23 cellular contexts compared by ENCODE assay signal in genomic region chr1:161174911-161175310, GRCh38. TPM values are rescaled to one million over a fixed set of nuclear protein-coding genes. Genes with fewer than 3 reads are reported as not detected.
DNase-seq lines count a peak whose midpoint lies in the region; ATAC-seq lines count a peak whose summit lies in the region.
"Had no signal": no experiment of that assay in that cellular context is flagged by ENCODE, and none has a peak within 500 bp of the region (broad histone marks: within the 10 kb centered on the region; RNA-seq: fewer than 3 reads in every experiment).

No MANE protein-coding gene starts in this region.

- no peaks in the 10 kb centered on the region for H3K27me3 Mint-ChIP-seq in activated CD4-positive, alpha-beta T cell treated with anti-CD3 and anti-CD28 coated beads for 36 hours
- no peaks in the 10 kb centered on the region for H3K27me3 Mint-ChIP-seq in activated T-helper 2 cell treated with anti-CD3 and anti-CD28 coated beads, Interferon-gamma antibody, Interleukin-2, Interleukin-4, amounts not matched to agents 10 μg/mL and 5 μg/mL and 100 μg/mL, durations not matched to agents 14 hours and 24 hours and 36 hours (ENCODE audit: low read depth)
- no peaks in the 10 kb centered on the region for H3K27me3 Mint-ChIP-seq in natural killer cell treated with Interleukin-12 subunit alpha and Interleukin-12 subunit beta and Interleukin-15 and Interleukin-18, amount 100 ng/mL, for 72 hours

- H3K9me3 Mint-ChIP-seq in activated CD4-positive, alpha-beta T cell treated with anti-CD3 and anti-CD28 coated beads for 36 hours (ENCODE audit: low read depth), result no peaks in the 10 kb centered on the region
- no peaks in the 10 kb centered on the region for H3K9me3 Mint-ChIP-seq in activated T-helper 2 cell treated with anti-CD3 and anti-CD28 coated beads, Interferon-gamma antibody, Interleukin-2, Interleukin-4, amounts not matched to agents 10 μg/mL and 5 μg/mL and 100 μg/mL, durations not matched to agents 14 hours and 24 hours and 36 hours
- no peaks in the 10 kb centered on the region for H3K9me3 Mint-ChIP-seq in natural killer cell treated with Interleukin-12 subunit alpha and Interleukin-12 subunit beta and Interleukin-15 and Interleukin-18, amount 100 ng/mL, for 72 hours

- peaks cover 40% of the 10 kb centered on the region for H3K4me1 ChIP-seq in BLaER1

- peaks cover 37% of the 10 kb centered on the region for H3K4me1 Mint-ChIP-seq in activated CD4-positive, alpha-beta T cell treated with anti-CD3 and anti-CD28 coated beads for 36 hours
- peaks cover 32% of the 10 kb centered on the region for H3K4me1 Mint-ChIP-seq in activated T-helper 2 cell treated with anti-CD3 and anti-CD28 coated beads, Interferon-gamma antibody, Interleukin-2, Interleukin-4, amounts not matched to agents 10 μg/mL and 5 μg/mL and 100 μg/mL, durations not matched to agents 14 hours and 24 hours and 36 hours (ENCODE audit: low read depth)
- peaks cover 46 to 64% of the 10 kb centered on the region in 2 donors for H3K4me1 Mint-ChIP-seq in natural killer cell treated with Interleukin-12 subunit alpha and Interleukin-12 subunit beta and Interleukin-15 and Interleukin-18, amount 100 ng/mL, for 72 hours (ENCODE audit: low read depth in 2 of 2)

- H3K9me3 ChIP-seq in BLaER1, result no peaks in the 10 kb centered on the region
- H3K9me3 ChIP-seq: esophagus squamous epithelium, testis had no signal

- H4K20me1 ChIP-seq in BLaER1, result peaks cover 18% of the 10 kb centered on the region; the same call in 1 of the 2 replicates

- CTCF ChIA-PET in activated CD4-positive, alpha-beta T cell treated with anti-CD3 and anti-CD28 coated beads for 36 hours (lab: Charles Lee), result interaction anchor here (1.1 to 4.1 kb wide), 2 partner anchors 8 to 46 kb away, joined by 3 to 29 read pairs; partner anchors contain the start of gene PPOX

- H3K36me3 ChIP-seq in BLaER1, result peaks cover 62% of the 10 kb centered on the region

- 0 out of 2 replicates have a peak overlapping the region, but pooled peaks have one; percentile 88 for H3K9ac ChIP-seq in BLaER1

- POLR2A ChIA-PET in activated CD4-positive, alpha-beta T cell treated with anti-CD3 and anti-CD28 coated beads for 36 hours (lab: Charles Lee), result no interaction called here

- H3K27ac ChIP-seq in BLaER1, result no peak overlapping the region
- H3K27ac ChIP-seq: esophagus squamous epithelium, SK-N-MC, testis had no signal

- H3K4me3 Mint-ChIP-seq in activated CD4-positive, alpha-beta T cell treated with anti-CD3 and anti-CD28 coated beads for 36 hours, result no peak overlapping the region
- peak overlapping the region; percentile 19 for H3K4me3 Mint-ChIP-seq in activated T-helper 2 cell treated with anti-CD3 and anti-CD28 coated beads, Interferon-gamma antibody, Interleukin-2, Interleukin-4, amounts not matched to agents 10 μg/mL and 5 μg/mL and 100 μg/mL, durations not matched to agents 14 hours and 24 hours and 36 hours (ENCODE audit: low read depth)
- H3K4me3 Mint-ChIP-seq in natural killer cell treated with Interleukin-12 subunit alpha and Interleukin-12 subunit beta and Interleukin-15 and Interleukin-18, amount 100 ng/mL, for 72 hours, result peak overlapping the region; percentile 13

- no peak for DNase-seq in activated CD4-positive, alpha-beta T cell treated with anti-CD3 and anti-CD28 coated beads for 36 hours
- no peak for DNase-seq in activated CD4-positive, alpha-beta T cell treated with anti-CD3 and anti-CD28 coated beads for 1 hour
- no peak for DNase-seq in activated T-helper 2 cell treated with anti-CD3 and anti-CD28 coated beads, Interferon-gamma antibody, Interleukin-2, Interleukin-4, amounts not matched to agents 10 μg/mL and 5 μg/mL and 100 μg/mL, durations not matched to agents 14 hours and 24 hours and 36 hours (ENCODE audit: low spot score)
- no peak for DNase-seq in natural killer cell treated with Interleukin-12 subunit alpha and Interleukin-12 subunit beta and Interleukin-15 and Interleukin-18, amount 100 ng/mL, for 72 hours (ENCODE audit: low spot score)
- no peak for DNase-seq in stimulated activated CD8-positive, alpha-beta memory T cell treated with anti-CD3 and anti-CD28 coated beads, Interleukin-4, amount 100 ng/mL, for 48 hours
- DNase-seq in AG08396 (ENCODE audit: low spot score), result no peak
- DNase-seq: activated CD4-positive, alpha-beta T cell treated with anti-CD3 and anti-CD28 coated beads for 48 hours; amygdala; central memory CD4-positive, alpha-beta T cell; DMS79; esophagus squamous epithelium; Kasumi-1; left ventricle myocardium superior; NCI-H1417; NCI-H2171; NCI-H82; stimulated activated CD4-positive, alpha-beta T cell treated with anti-CD3 and anti-CD28 coated beads, Interleukin-4, amount 100 ng/mL, for 24 hours; testis had no signal

- H3K4me3 ChIP-seq in BLaER1, result no peak overlapping the region
- H3K4me3 ChIP-seq: esophagus squamous epithelium, SK-N-MC, skin epidermis, testis had no signal

- H3K36me3 Mint-ChIP-seq in activated CD4-positive, alpha-beta T cell treated with anti-CD3 and anti-CD28 coated beads for 36 hours (ENCODE audit: low read depth), result peaks cover 41% of the 10 kb centered on the region
- H3K36me3 Mint-ChIP-seq in activated T-helper 2 cell treated with anti-CD3 and anti-CD28 coated beads, Interferon-gamma antibody, Interleukin-2, Interleukin-4, amounts not matched to agents 10 μg/mL and 5 μg/mL and 100 μg/mL, durations not matched to agents 14 hours and 24 hours and 36 hours (ENCODE audit: low read depth), result peaks cover 64% of the 10 kb centered on the region
- peaks cover 33% of the 10 kb centered on the region for H3K36me3 Mint-ChIP-seq in natural killer cell treated with Interleukin-12 subunit alpha and Interleukin-12 subunit beta and Interleukin-15 and Interleukin-18, amount 100 ng/mL, for 72 hours

- H3K27ac Mint-ChIP-seq in activated CD4-positive, alpha-beta T cell treated with anti-CD3 and anti-CD28 coated beads for 36 hours, result peak overlapping the region; percentile 48
- H3K27ac Mint-ChIP-seq in activated T-helper 2 cell treated with anti-CD3 and anti-CD28 coated beads, Interferon-gamma antibody, Interleukin-2, Interleukin-4, amounts not matched to agents 10 μg/mL and 5 μg/mL and 100 μg/mL, durations not matched to agents 14 hours and 24 hours and 36 hours, result no peak overlapping the region
- peak overlapping the region; percentile 85 to 96 for H3K27ac Mint-ChIP-seq in natural killer cell treated with Interleukin-12 subunit alpha and Interleukin-12 subunit beta and Interleukin-15 and Interleukin-18, amount 100 ng/mL, for 72 hours

- H3K4me2 ChIP-seq in BLaER1, result no peak overlapping the region

- no peaks in the 10 kb centered on the region for H3K27me3 ChIP-seq in BLaER1
- H3K27me3 ChIP-seq: esophagus squamous epithelium, testis had no signal

- intact Hi-C loops in activated CD4-positive, alpha-beta T cell treated with anti-CD3 and anti-CD28 coated beads for 36 hours (cut with DNase I, micrococcal nuclease), result no loop called here
- intact Hi-C loops in activated T-helper 2 cell treated with anti-CD3 and anti-CD28 coated beads, Interferon-gamma antibody, Interleukin-2, Interleukin-4, amounts not matched to agents 10 μg/mL and 5 μg/mL and 100 μg/mL, durations not matched to agents 14 hours and 24 hours and 36 hours (cut with micrococcal nuclease), result no loop called here

- ATAC-seq in activated CD4-positive, alpha-beta T cell treated with anti-CD3 and anti-CD28 coated beads for 36 hours, result no peak
- no peak for ATAC-seq in natural killer cell treated with Interleukin-12 subunit alpha and Interleukin-12 subunit beta and Interleukin-15 and Interleukin-18, amount 100 ng/mL, for 72 hours
- no peak for ATAC-seq in HG03097 (IDR thresholded peaks at IDR 0.05; ENCODE audit: low FRiP score, unreplicated experiment)
- ATAC-seq: left ventricle myocardium superior had no signal

RNA-seq across cellular contexts. Expression of gene B4GALT3, which starts 2.4 kb away (rescaled TPM):
- total RNA-seq in activated CD4-positive, alpha-beta T cell treated with anti-CD3 and anti-CD28 coated beads for 36 hours, result 10 to 100 TPM; 40.5 to 51.8 TPM
- 57.5 and 57.6 TPM in 2 replicates for total RNA-seq in activated T-helper 2 cell treated with anti-CD3 and anti-CD28 coated beads, Interferon-gamma antibody, Interleukin-2, Interleukin-4, amounts not matched to agents 10 μg/mL and 5 μg/mL and 100 μg/mL, durations not matched to agents 14 hours and 24 hours and 36 hours
- total RNA-seq in natural killer cell treated with Interleukin-12 subunit alpha and Interleukin-12 subunit beta and Interleukin-15 and Interleukin-18, amount 100 ng/mL, for 72 hours, result 10 to 100 TPM; 61.7 to 75.0 TPM

RNA-seq across cellular contexts. Expression of gene PPOX, which starts 8.7 kb away (rescaled TPM):
- 10 to 100 TPM; 21.5 to 28.8 TPM for total RNA-seq in activated CD4-positive, alpha-beta T cell treated with anti-CD3 and anti-CD28 coated beads for 36 hours
- 35.6 and 36.5 TPM in 2 replicates for total RNA-seq in activated T-helper 2 cell treated with anti-CD3 and anti-CD28 coated beads, Interferon-gamma antibody, Interleukin-2, Interleukin-4, amounts not matched to agents 10 μg/mL and 5 μg/mL and 100 μg/mL, durations not matched to agents 14 hours and 24 hours and 36 hours
- 10 to 100 TPM; 25.7 to 30.3 TPM for total RNA-seq in natural killer cell treated with Interleukin-12 subunit alpha and Interleukin-12 subunit beta and Interleukin-15 and Interleukin-18, amount 100 ng/mL, for 72 hours

RNA-seq across cellular contexts. Expression of gene USP21, which starts 15.6 kb away (rescaled TPM):
- total RNA-seq in activated CD4-positive, alpha-beta T cell treated with anti-CD3 and anti-CD28 coated beads for 36 hours, result 10 to 100 TPM; 25.1 to 32.0 TPM
- total RNA-seq in activated T-helper 2 cell treated with anti-CD3 and anti-CD28 coated beads, Interferon-gamma antibody, Interleukin-2, Interleukin-4, amounts not matched to agents 10 μg/mL and 5 μg/mL and 100 μg/mL, durations not matched to agents 14 hours and 24 hours and 36 hours, result 31.9 and 33.0 TPM in 2 replicates
- total RNA-seq in natural killer cell treated with Interleukin-12 subunit alpha and Interleukin-12 subunit beta and Interleukin-15 and Interleukin-18, amount 100 ng/mL, for 72 hours, result 10 to 100 TPM; 21.2 to 29.0 TPM

RNA-seq across cellular contexts. Expression of gene UFC1, which starts 21.1 kb away (rescaled TPM):
- total RNA-seq in activated CD4-positive, alpha-beta T cell treated with anti-CD3 and anti-CD28 coated beads for 36 hours, result 10 to 100 TPM; 89.2 to 98.6 TPM
- total RNA-seq in activated T-helper 2 cell treated with anti-CD3 and anti-CD28 coated beads, Interferon-gamma antibody, Interleukin-2, Interleukin-4, amounts not matched to agents 10 μg/mL and 5 μg/mL and 100 μg/mL, durations not matched to agents 14 hours and 24 hours and 36 hours, result 91.5 and 91.8 TPM in 2 replicates
- total RNA-seq in natural killer cell treated with Interleukin-12 subunit alpha and Interleukin-12 subunit beta and Interleukin-15 and Interleukin-18, amount 100 ng/mL, for 72 hours, result 100 to 1,000 TPM; 100 to 114 TPM

RNA-seq across cellular contexts. Expression of gene ADAMTS4, which starts 23.9 kb away (rescaled TPM):
- total RNA-seq in activated CD4-positive, alpha-beta T cell treated with anti-CD3 and anti-CD28 coated beads for 36 hours, result under 1 TPM; 0.40 to 0.71 TPM
- total RNA-seq in activated T-helper 2 cell treated with anti-CD3 and anti-CD28 coated beads, Interferon-gamma antibody, Interleukin-2, Interleukin-4, amounts not matched to agents 10 μg/mL and 5 μg/mL and 100 μg/mL, durations not matched to agents 14 hours and 24 hours and 36 hours, result 0.05 and 0.09 TPM in 2 replicates
- total RNA-seq in natural killer cell treated with Interleukin-12 subunit alpha and Interleukin-12 subunit beta and Interleukin-15 and Interleukin-18, amount 100 ng/mL, for 72 hours, result under 1 TPM; 0.43 to 0.89 TPM
- total RNA-seq: A172 had no signal
